Comparison of ENCODE assay signal across 8 cellular contexts in genomic region chr5:126680215-126680817, GRCh38.
DNase-seq lines count a peak whose midpoint lies in the region; ATAC-seq and TF ChIP-seq lines count a peak whose summit lies in the region.

No MANE protein-coding gene starts in this region.

- peak; percentile 66 for DNase-seq in GM12864 (ENCODE audit: low read depth)
- peak; percentile 85 to 86 for DNase-seq in HAP-1 (ENCODE audit: low spot score in 2 of 2)
- peak; percentile 95 for DNase-seq in NCI-H1694 treated with DMSO at 0.1 percent for 48 hours (lab: John Stamatoyannopoulos, UW)
- DNase-seq in erythroblast (lab: John Stamatoyannopoulos, UW) = peak; percentile 48 to 80
- DNase-seq in medulla oblongata (ENCODE audit: extremely low spot score) = no peak
- no peak for DNase-seq in kidney glomerular epithelial cell (lab: John Stamatoyannopoulos, UW)
- no peak for DNase-seq in NCI-H1417 treated with DMSO at 0.1 percent for 48 hours (lab: John Stamatoyannopoulos, UW)
- DNase-seq in heart right ventricle = no peak

- H3K9me3 ChIP-seq in HAP-1 (no peaks in the 10 kb centered on the region), heart right ventricle (no peaks in the 10 kb centered on the region)

- no peaks in the 10 kb centered on the region for H3K27me3 ChIP-seq in HAP-1 (ENCODE audit: low read depth)
- H3K27me3 ChIP-seq in heart right ventricle = peaks cover 0 to 28% (median 5%) of the 10 kb centered on the region in 7 donors

- no peak for ATAC-seq in heart right ventricle

- H3K4me1 ChIP-seq in HAP-1 = peaks cover 10% of the 10 kb centered on the region
- H3K4me1 ChIP-seq in heart right ventricle = peaks cover 0 to 10% (median 0%) of the 10 kb centered on the region in 9 donors

- H3K27ac ChIP-seq in heart right ventricle = no peak overlapping the region

- TF ChIP-seq CTCF in GM12864 (IDR thresholded peaks at IDR 0.05; ENCODE audit: low read depth, low read length, missing control alignments) (no peak), heart right ventricle (IDR thresholded peaks at IDR 0.05) (no peak)

- intact Hi-C loops in heart right ventricle (cut with DNase I) = no loop called here

- H3K4me3 ChIP-seq in GM12864 (ENCODE audit: low read depth, low read length) (no peak overlapping the region; the same call in 1 of the 2 replicates), HAP-1 (no peak overlapping the region), heart right ventricle (no peak overlapping the region)

- H3K36me3 ChIP-seq in HAP-1 (replicated peaks) (no peaks in the 10 kb centered on the region), heart right ventricle (no peaks in the 10 kb centered on the region)

- in situ Hi-C loops in HAP-1 (cut with MboI; ENCODE audit: low sequenced_read_pairs) = no loop called here

- TF ChIP-seq POLR2A in erythroblast (IDR thresholded peaks at IDR 0.05; ENCODE audit: low read length) = peak; percentile 36

- 30 to 34% methylated on average over 4 of the region's 4 CpGs for WGBS in heart right ventricle, 2 donors

Comparison
In these comparisons a context has a peak if more than half of its experiments do, and no peak if none do; other contexts are left out.
1. DNase-seq: peak in GM12864 (single experiment), HAP-1 (2 of 2), NCI-H1694 treated with DMSO at 0.1 percent for 48 hours (single experiment) and erythroblast (2 of 2); none in medulla oblongata (single experiment), kidney glomerular epithelial cell (single experiment), NCI-H1417 treated with DMSO at 0.1 percent for 48 hours (single experiment) and heart right ventricle (0 of 2).